Comparison of ENCODE assay signal across 2 cellular contexts in genomic region chr17:68763551-68763950, GRCh38.
A peak's percentile ranks its signal among the peaks of the same experiment; 100 is the strongest.
TF ChIP-seq lines count a peak whose summit lies in the region.

No MANE protein-coding gene starts in this region.

TF ChIP-seq in SK-N-SH, 30 proteins besides CTCF, POLR2A, EP300 and RAD21 (continued from another document):
- TF ChIP-seq CHD2 (IDR thresholded peaks at IDR 0.05; ENCODE audit: low read length, partially characterized antibody), result no peak
- no peak for TF ChIP-seq REST (IDR thresholded peaks at IDR 0.05; ENCODE audit: low read depth, low read length)
- no peak for TF ChIP-seq RXRA (IDR thresholded peaks at IDR 0.05; ENCODE audit: borderline replicate concordance, low read depth)
- TF ChIP-seq POLR2AphosphoS5 (IDR thresholded peaks at IDR 0.05; ENCODE audit: low read depth, low read length), result no peak
- TF ChIP-seq FOSL2 (IDR thresholded peaks at IDR 0.05; ENCODE audit: borderline replicate concordance, low read depth), result peak; percentile 41; the same call in 1 of the 2 replicates
- TF ChIP-seq YY1 (IDR thresholded peaks at IDR 0.05; ENCODE audit: low read depth), result no peak
- TF ChIP-seq MAX (IDR thresholded peaks at IDR 0.05; ENCODE audit: low read depth), result no peak
- TF ChIP-seq PBX3 (IDR thresholded peaks at IDR 0.05), result peak; percentile 37; the same call in 1 of the 2 replicates
- TF ChIP-seq IRF3 (IDR thresholded peaks at IDR 0.05; ENCODE audit: low read depth, low read length), result no peak
- TF ChIP-seq MXI1 (IDR thresholded peaks at IDR 0.05; ENCODE audit: low read depth, low read length), result no peak
- no peak for TF ChIP-seq TAF1 (IDR thresholded peaks at IDR 0.05; ENCODE audit: borderline replicate concordance, low read depth, low read length)
- TF ChIP-seq MEF2A (IDR thresholded peaks at IDR 0.05; ENCODE audit: borderline replicate concordance, low read depth), result no peak

TF ChIP-seq in SK-N-SH treated with all-trans-retinoic acid at 6 μM for 48 hours, 23 proteins besides CTCF, POLR2A, EP300 and RAD21 (continued from another document):
- no peak for TF ChIP-seq POU6F1 (CRISPR knock-in tag; IDR thresholded peaks at IDR 0.05; ENCODE audit: borderline replicate concordance, low read depth)
TF ChIP-seq in SK-N-SH treated with all-trans-retinoic acid at 6 μM for 48 hours: peak in this region for 0.
